Comparison of ENCODE assay signal across 8 cellular contexts in genomic region chr18:50297621-50298442, GRCh38. TPM values are rescaled to one million over a fixed set of nuclear protein-coding genes. Genes with fewer than 3 reads are reported as not detected.
A peak's percentile ranks its signal among the peaks of the same experiment; 100 is the strongest.
DNase-seq lines count a peak whose midpoint lies in the region; ATAC-seq, FAIRE-seq and TF ChIP-seq lines count a peak whose summit lies in the region.

No MANE protein-coding gene starts in this region.

- peak overlapping the region; percentile 57 for H3K4me3 ChIP-seq in HUES64 (ENCODE audit: low read length)
- peak overlapping the region; percentile 58 to 68 for H3K4me3 ChIP-seq in ascending aorta
- H3K4me3 ChIP-seq in psoas muscle, result peak overlapping the region; percentile 60

- 77% methylated on average over 28 of the region's 28 CpGs for WGBS in HUES64
- WGBS in psoas muscle, 3 donors, result 10 to 13% (median 12%) methylated on average over 28 of the region's 28 CpGs

- H3K27me3 ChIP-seq in HUES64 (ENCODE audit: insufficient read depth, low read length) (peaks cover 3% of the 10 kb centered on the region), ascending aorta (peaks cover 10% of the 10 kb centered on the region), psoas muscle (ENCODE audit: insufficient read depth in 3 of 3, low read length in 2 of 3) (peaks cover 4 to 39% (median 7%) of the 10 kb centered on the region in 3 donors)

- H3K36me3 ChIP-seq in HUES64 (ENCODE audit: insufficient read depth, low read length) (no peaks in the 10 kb centered on the region), ascending aorta (no peaks in the 10 kb centered on the region), psoas muscle (ENCODE audit: insufficient read depth in 1 of 2, low read depth in 1 of 2) (no peaks in the 10 kb centered on the region)

- ATAC-seq in GM21526 (IDR thresholded peaks at IDR 0.05; ENCODE audit: low FRiP score, unreplicated experiment) (peak; percentile 97), psoas muscle (peak; percentile 71 to 91 (median 82))

- intact Hi-C loops in ascending aorta (cut with DNase I) (no loop called here), psoas muscle (cut with DNase I) (no loop called here)

- TF ChIP-seq POLR2A in H54 (IDR thresholded peaks at IDR 0.05; ENCODE audit: low read depth, low read length), result no peak

- no peak overlapping the region for H3K27ac ChIP-seq in HUES64 (ENCODE audit: low read depth, low read length)
- H3K27ac ChIP-seq in ascending aorta, result no peak overlapping the region
- no peak overlapping the region for H3K27ac ChIP-seq in psoas muscle

- H3K9me3 ChIP-seq in HUES64 (ENCODE audit: insufficient read depth, low read depth, low read length) (no peaks in the 10 kb centered on the region), ascending aorta (no peaks in the 10 kb centered on the region), psoas muscle (no peaks in the 10 kb centered on the region)

- DNase-seq in DMS53 treated with DMSO at 0.1 percent for 48 hours (lab: John Stamatoyannopoulos, UW; ENCODE audit: unreplicated experiment) (peak; percentile 87), SKM-1 treated with dmso at 0.1 percent for 144 hours (lab: John Stamatoyannopoulos, UW; ENCODE audit: unreplicated experiment) (peak; percentile 88), ascending aorta (ENCODE audit: low spot score in 2 of 2) (peak; percentile 44 to 89), hepatic stellate cell (ENCODE audit: low spot score) (peak; percentile 68), psoas muscle (peak; percentile 68 to 84), H54 (ENCODE audit: insufficient read length, low spot score) (no peak)

- FAIRE-seq in H54 (lab: Jason Lieb, UNC), result no peak

- no peak for TF ChIP-seq CTCF in ascending aorta (IDR thresholded peaks at IDR 0.05)
- no peak for TF ChIP-seq CTCF in psoas muscle (IDR thresholded peaks at IDR 0.05)

- H3K9ac ChIP-seq in HUES64 (ENCODE audit: low read depth, low read length), result no peak overlapping the region

- H3K4me1 ChIP-seq in HUES64 (ENCODE audit: insufficient read depth, low read length) (no peaks in the 10 kb centered on the region), ascending aorta (peaks cover 0 to 4% of the 10 kb centered on the region in 2 donors), psoas muscle (no peaks in the 10 kb centered on the region)

RNA-seq across cellular contexts. Expression of gene CXXC1, which starts 10.3 kb away (rescaled TPM):
- polyA plus RNA-seq in HUES64 (2013, experiment 1 of 2), result 58.0 TPM
- polyA plus RNA-seq in HUES64 (2013, experiment 2 of 2), result 49.4 TPM
- total RNA-seq in ascending aorta, result 171 TPM
- total RNA-seq in psoas muscle, result 10 to 100 TPM; 20.0 to 30.9 (median 21.7) TPM
- polyA plus RNA-seq in psoas muscle, result 10 to 100 TPM; 28.0 to 71.6 (median 52.4) TPM

RNA-seq across cellular contexts. Expression of gene MBD1, which starts 16.5 kb away (rescaled TPM):
- 27.5 TPM for polyA plus RNA-seq in HUES64 (2013, experiment 1 of 2)
- polyA plus RNA-seq in HUES64 (2013, experiment 2 of 2), result 28.0 TPM
- total RNA-seq in ascending aorta, result 53.4 TPM
- 10 to 100 TPM; 47.3 to 67.2 (median 51.5) TPM for total RNA-seq in psoas muscle
- 10 to 100 TPM; 33.5 to 97.6 (median 52.6) TPM for polyA plus RNA-seq in psoas muscle

RNA-seq across cellular contexts. Expression of gene CFAP53, which starts 31.5 kb away (rescaled TPM):
- 0.15 TPM for polyA plus RNA-seq in HUES64 (2013, experiment 1 of 2)
- polyA plus RNA-seq in HUES64 (2013, experiment 2 of 2), result 0.44 TPM
- not detected for total RNA-seq in ascending aorta
- 1 to 10 TPM in 1 of 4 donors, under 1 TPM in 3; 0.37 to 1.6 (median 0.51) TPM for total RNA-seq in psoas muscle
- polyA plus RNA-seq in psoas muscle, result 1 to 10 TPM in 1 of 3 donors, under 1 TPM in 2; 0.52 to 1.3 (median 0.96) TPM
